Comparison of ENCODE assay signal across 8 cellular contexts in genomic region chr19:35013047-35013819, GRCh38. TPM values are rescaled to one million over a fixed set of nuclear protein-coding genes. Genes with fewer than 3 reads are reported as not detected.
A peak's percentile ranks its signal among the peaks of the same experiment; 100 is the strongest.
DNase-seq lines count a peak whose midpoint lies in the region; ATAC-seq, FAIRE-seq and TF ChIP-seq lines count a peak whose summit lies in the region.

No MANE protein-coding gene starts in this region.

- FAIRE-seq in GM12891 (lab: Jason Lieb, UNC), result peak; percentile 82

- H3K27me3 Mint-ChIP-seq in activated CD8-positive, alpha-beta T cell treated with anti-CD3 and anti-CD28 coated beads, Interleukin-2, amount 10 ng/mL, durations not matched to agents 7 days and 5 days (ENCODE audit: low read depth), result no peaks in the 10 kb centered on the region

- POLR2A ChIA-PET in activated CD8-positive, alpha-beta T cell treated with anti-CD3 and anti-CD28 coated beads, Interleukin-2, amount 10 ng/mL, durations not matched to agents 7 days and 5 days (lab: Charles Lee), result interaction anchor here (0.9 to 2.3 kb wide), 5 partner anchors 13 to 50 kb away, joined by 3 to 12 read pairs (median 7); partner anchors contain the start of gene ZNF792

- peak overlapping the region; percentile 83 for H3K27ac Mint-ChIP-seq in activated CD8-positive, alpha-beta T cell treated with anti-CD3 and anti-CD28 coated beads, Interleukin-2, amount 10 ng/mL, durations not matched to agents 7 days and 5 days

- H3K9me3 Mint-ChIP-seq in activated CD8-positive, alpha-beta T cell treated with anti-CD3 and anti-CD28 coated beads, Interleukin-2, amount 10 ng/mL, durations not matched to agents 7 days and 5 days (ENCODE audit: insufficient read depth), result no peaks in the 10 kb centered on the region

- peak overlapping the region; percentile 56 for H3K4me3 Mint-ChIP-seq in activated CD8-positive, alpha-beta T cell treated with anti-CD3 and anti-CD28 coated beads, Interleukin-2, amount 10 ng/mL, durations not matched to agents 7 days and 5 days

- H3K4me1 Mint-ChIP-seq in activated CD8-positive, alpha-beta T cell treated with anti-CD3 and anti-CD28 coated beads, Interleukin-2, amount 10 ng/mL, durations not matched to agents 7 days and 5 days (ENCODE audit: low read depth), result peaks cover 65% of the 10 kb centered on the region

- DNase-seq in GM12891 (ENCODE audit: insufficient read length, low spot score) (peak; percentile 95), NCI-H1694 treated with DMSO at 0.1 percent for 48 hours (lab: John Stamatoyannopoulos, UW) (peak; percentile 30), midbrain (lab: John Stamatoyannopoulos, UW) (peak; percentile 44)
- peak; percentile 82 for DNase-seq in activated CD8-positive, alpha-beta T cell treated with anti-CD3 and anti-CD28 coated beads, Interleukin-2, amount 10 ng/mL, durations not matched to agents 7 days and 5 days
- peak; percentile 77 for DNase-seq in effector CD4-positive, alpha-beta T cell
- DNase-seq in stimulated activated CD8-positive, alpha-beta memory T cell treated with anti-CD3 and anti-CD28 coated beads, Interleukin-7, amount 100 ng/mL, for 24 hours (ENCODE audit: low read depth), result peak; percentile 59

- peak; percentile 67 for ATAC-seq in activated CD8-positive, alpha-beta T cell treated with anti-CD3 and anti-CD28 coated beads, Interleukin-2, amount 10 ng/mL, durations not matched to agents 7 days and 5 days
- ATAC-seq in HG03439 (IDR thresholded peaks at IDR 0.05; ENCODE audit: unreplicated experiment) (no peak), HG03571 (IDR thresholded peaks at IDR 0.05; ENCODE audit: unreplicated experiment) (no peak)

- no peak; the same call in 1 of the 2 replicates for TF ChIP-seq POLR2A in GM12891 (IDR thresholded peaks at IDR 0.05; ENCODE audit: low read depth, low read length)

- CTCF ChIA-PET in activated CD8-positive, alpha-beta T cell treated with anti-CD3 and anti-CD28 coated beads, Interleukin-2, amount 10 ng/mL, durations not matched to agents 7 days and 5 days (lab: Charles Lee), result interaction anchor here (0.6 to 10.9 kb wide), 13 partner anchors 11 to 279 kb away, joined by 3 to 126 read pairs (median 4); partner anchors contain the start of genes GRAMD1A and ZNF181

- H3K36me3 Mint-ChIP-seq in activated CD8-positive, alpha-beta T cell treated with anti-CD3 and anti-CD28 coated beads, Interleukin-2, amount 10 ng/mL, durations not matched to agents 7 days and 5 days (ENCODE audit: low read depth), result peaks cover 71% of the 10 kb centered on the region

TF ChIP-seq in GM12891, 5 proteins besides CTCF, POLR2A, EP300 and RAD21:
- 0 out of 2 replicates have a peak, but pooled peaks have one; percentile 35 for TF ChIP-seq POLR2AphosphoS5 (IDR thresholded peaks at IDR 0.05; ENCODE audit: low read depth, low read length)
- TF ChIP-seq TAF1 (IDR thresholded peaks at IDR 0.05; ENCODE audit: low read depth, low read length), result no peak
- 0 out of 2 replicates have a peak, but pooled peaks have one; percentile 9 for TF ChIP-seq POU2F2 (IDR thresholded peaks at IDR 0.05; ENCODE audit: low read depth, low read length)

RNA-seq across cellular contexts. Expression of gene GRAMD1A, which starts 13.1 kb away (rescaled TPM):
- polyA plus RNA-seq in GM12891 (2012; ENCODE audit: low read depth, missing spikeins), result 58.2 TPM
- total RNA-seq in activated CD8-positive, alpha-beta T cell treated with anti-CD3 and anti-CD28 coated beads, Interleukin-2, amount 10 ng/mL, durations not matched to agents 7 days and 5 days, result 10 to 100 TPM; 76.2 to 81.8 TPM

RNA-seq across cellular contexts. Expression of gene SCN1B, which starts 17.0 kb away (rescaled TPM):
- 0.18 TPM for polyA plus RNA-seq in GM12891 (2012; ENCODE audit: low read depth, missing spikeins)
- under 1 TPM; 0.37 to 0.57 TPM for total RNA-seq in activated CD8-positive, alpha-beta T cell treated with anti-CD3 and anti-CD28 coated beads, Interleukin-2, amount 10 ng/mL, durations not matched to agents 7 days and 5 days

RNA-seq across cellular contexts. Expression of gene HPN, which starts 28.3 kb away (rescaled TPM):
- polyA plus RNA-seq in GM12891 (2012; ENCODE audit: low read depth, missing spikeins), result 0.06 TPM
- total RNA-seq in activated CD8-positive, alpha-beta T cell treated with anti-CD3 and anti-CD28 coated beads, Interleukin-2, amount 10 ng/mL, durations not matched to agents 7 days and 5 days, result not detected

RNA-seq across cellular contexts. Expression of gene ZNF792, which starts 49.2 kb away (rescaled TPM):
- 1.4 TPM for polyA plus RNA-seq in GM12891 (2012; ENCODE audit: low read depth, missing spikeins)
- total RNA-seq in activated CD8-positive, alpha-beta T cell treated with anti-CD3 and anti-CD28 coated beads, Interleukin-2, amount 10 ng/mL, durations not matched to agents 7 days and 5 days, result 10 to 100 TPM; 13.7 to 14.2 TPM

Comparison
In these comparisons a context has a peak if more than half of its experiments do, and no peak if none do; other contexts are left out.
1. DNase-seq: peak in every context shown above with its lines; median percentile 95 in GM12891; 82 in activated CD8-positive, alpha-beta T cell treated with anti-CD3 and anti-CD28 coated beads, Interleukin-2, amount 10 ng/mL, durations not matched to agents 7 days and 5 days; 77 in effector CD4-positive, alpha-beta T cell; 59 in stimulated activated CD8-positive, alpha-beta memory T cell treated with anti-CD3 and anti-CD28 coated beads, Interleukin-7, amount 100 ng/mL, for 24 hours; 44 in midbrain; 30 in NCI-H1694 treated with DMSO at 0.1 percent for 48 hours.